Comparison of ENCODE assay signal across 12 cellular contexts in the genomic region with DNA sequence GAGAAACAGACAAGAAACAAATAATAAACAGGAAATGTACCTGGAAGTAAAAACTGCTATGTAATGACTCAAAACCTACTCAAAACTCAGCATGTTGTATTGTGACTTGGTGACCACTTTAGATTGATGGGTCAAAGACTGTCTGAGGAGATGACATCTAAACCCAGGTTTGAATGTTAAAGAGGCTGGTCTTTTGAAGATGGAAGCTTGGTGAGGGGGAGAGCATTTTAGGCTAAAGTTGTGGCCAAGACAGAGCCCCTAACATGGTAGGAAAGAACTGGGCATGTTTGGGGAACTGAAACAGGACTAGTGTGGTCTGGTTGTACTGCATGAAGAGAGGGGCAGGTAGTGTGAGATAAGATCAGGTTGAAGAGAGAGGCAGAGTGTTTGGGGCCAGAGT.
DNase-seq lines count a peak whose midpoint lies in the region; ATAC-seq lines count a peak whose summit lies in the region.
"Had no signal": no experiment of that assay in that cellular context is flagged by ENCODE, and none has a peak within 500 bp of the region (broad histone marks: within the 10 kb centered on the region; RNA-seq: fewer than 3 reads in every experiment).

No MANE protein-coding gene starts in this region.

- H3K27ac Mint-ChIP-seq in dendritic cell treated with granulocyte-macrophage colony-stimulating factor and Interleukin-4, amounts not matched to agents 40 ng/mL and 50 ng/mL, for 4 days: peak overlapping the region; percentile 18
- H3K27ac Mint-ChIP-seq in activated T-cell treated with anti-CD3 and anti-CD28 coated beads, Interleukin-2, amount 50 U/mL, for 72 hours: no peak overlapping the region
- H3K27ac Mint-ChIP-seq: stimulated activated naive CD8-positive, alpha-beta T cell treated with anti-CD3 and anti-CD28 coated beads, Interleukin-15, Interleukin-2, amounts not matched to agents 100 ng/mL and 50 ng/mL, for 24 hours had no signal

- no peak overlapping the region for H3K4me3 Mint-ChIP-seq in dendritic cell treated with granulocyte-macrophage colony-stimulating factor and Interleukin-4, amounts not matched to agents 40 ng/mL and 50 ng/mL, for 4 days
- no peak overlapping the region for H3K4me3 Mint-ChIP-seq in activated T-cell treated with anti-CD3 and anti-CD28 coated beads, Interleukin-2, amount 50 U/mL, for 72 hours
- H3K4me3 Mint-ChIP-seq: stimulated activated naive CD8-positive, alpha-beta T cell treated with anti-CD3 and anti-CD28 coated beads, Interleukin-15, Interleukin-2, amounts not matched to agents 100 ng/mL and 50 ng/mL, for 24 hours had no signal

- intact Hi-C loops in dendritic cell treated with granulocyte-macrophage colony-stimulating factor and Interleukin-4, amounts not matched to agents 40 ng/mL and 50 ng/mL, for 4 days (cut with micrococcal nuclease): loop anchor here (10.0 kb wide), 1 partner anchor 112 kb away; no protein-coding TSS in a partner anchor
- intact Hi-C loops in head of caudate nucleus (cut with DNase I): no loop called here

- H3K9me3 Mint-ChIP-seq in dendritic cell treated with granulocyte-macrophage colony-stimulating factor and Interleukin-4, amounts not matched to agents 40 ng/mL and 50 ng/mL, for 4 days: no peaks in the 10 kb centered on the region
- H3K9me3 Mint-ChIP-seq in activated T-cell treated with anti-CD3 and anti-CD28 coated beads, Interleukin-2, amount 50 U/mL, for 72 hours: no peaks in the 10 kb centered on the region
- H3K9me3 Mint-ChIP-seq: stimulated activated naive CD8-positive, alpha-beta T cell treated with anti-CD3 and anti-CD28 coated beads, Interleukin-15, Interleukin-2, amounts not matched to agents 100 ng/mL and 50 ng/mL, for 24 hours had no signal

- no peak for DNase-seq in head of caudate nucleus
- DNase-seq in SKM-1 (lab: John Stamatoyannopoulos, UW; ENCODE audit: unreplicated experiment): no peak
- no peak for DNase-seq in HCEC 1CT
- no peak for DNase-seq in activated T-cell treated with anti-CD3 and anti-CD28 coated beads, Interleukin-2, amount 50 U/mL, for 72 hours
- DNase-seq: activated gamma-delta T cell treated with Interleukin-2 at 50 U/mL for 16 hours, DMS 273 treated with DMSO at 0.1 percent for 48 hours, hypothalamus had no signal

- peaks cover 26% of the 10 kb centered on the region for H3K36me3 Mint-ChIP-seq in dendritic cell treated with granulocyte-macrophage colony-stimulating factor and Interleukin-4, amounts not matched to agents 40 ng/mL and 50 ng/mL, for 4 days (ENCODE audit: low read depth)
- H3K36me3 Mint-ChIP-seq in activated T-cell treated with anti-CD3 and anti-CD28 coated beads, Interleukin-2, amount 50 U/mL, for 72 hours (ENCODE audit: insufficient read depth in 2 of 2): no peaks in the 10 kb centered on the region

- peaks cover 51% of the 10 kb centered on the region for H3K4me1 Mint-ChIP-seq in dendritic cell treated with granulocyte-macrophage colony-stimulating factor and Interleukin-4, amounts not matched to agents 40 ng/mL and 50 ng/mL, for 4 days (ENCODE audit: low read depth)
- peaks cover 14% of the 10 kb centered on the region for H3K4me1 Mint-ChIP-seq in activated T-cell treated with anti-CD3 and anti-CD28 coated beads, Interleukin-2, amount 50 U/mL, for 72 hours (ENCODE audit: low read depth)

- ATAC-seq in GM18867 (IDR thresholded peaks at IDR 0.05; ENCODE audit: unreplicated experiment) (peak; percentile 81), GM21737 (IDR thresholded peaks at IDR 0.05; ENCODE audit: unreplicated experiment) (peak; percentile 61), HG03460 (IDR thresholded peaks at IDR 0.05; ENCODE audit: unreplicated experiment) (peak; percentile 88)
- ATAC-seq in activated T-cell treated with anti-CD3 and anti-CD28 coated beads, Interleukin-2, amount 50 U/mL, for 72 hours (replicated peaks in 1 of 2): no peak

- no peaks in the 10 kb centered on the region for H3K27me3 Mint-ChIP-seq in dendritic cell treated with granulocyte-macrophage colony-stimulating factor and Interleukin-4, amounts not matched to agents 40 ng/mL and 50 ng/mL, for 4 days
- H3K27me3 Mint-ChIP-seq in activated T-cell treated with anti-CD3 and anti-CD28 coated beads, Interleukin-2, amount 50 U/mL, for 72 hours (ENCODE audit: low read depth): peaks cover 8% of the 10 kb centered on the region
- H3K27me3 Mint-ChIP-seq: stimulated activated naive CD8-positive, alpha-beta T cell treated with anti-CD3 and anti-CD28 coated beads, Interleukin-15, Interleukin-2, amounts not matched to agents 100 ng/mL and 50 ng/mL, for 24 hours had no signal

Comparison
In these comparisons a context has a peak if more than half of its experiments do, and no peak if none do; other contexts are left out.
1. ATAC-seq: peak in GM18867 (single experiment), GM21737 (single experiment) and HG03460 (single experiment); none in activated T-cell treated with anti-CD3 and anti-CD28 coated beads, Interleukin-2, amount 50 U/mL, for 72 hours (0 of 2).